8 cellular contexts compared by ENCODE assay signal in genomic region chr12:56152756-56153137, GRCh38. TPM values are rescaled to one million over a fixed set of nuclear protein-coding genes. Genes with fewer than 3 reads are reported as not detected.
DNase-seq lines count a peak whose midpoint lies in the region; ATAC-seq and TF ChIP-seq lines count a peak whose summit lies in the region.

No MANE protein-coding gene starts in this region.

- peaks cover 3% of the 10 kb centered on the region for H3F3A ChIP-seq in PC-3 (ENCODE audit: low read length, unreplicated experiment)

- POLR2A ChIA-PET in Caco-2 (lab: Charles Lee) (no interaction called here), PC-3 (lab: Charles Lee; ENCODE audit: unreplicated experiment) (no interaction called here)

- DNase-seq in Caco-2 (no peak), PC-3 (no peak), endodermal cell (no peak), osteoblast (ENCODE audit: insufficient read length, low spot score, missing footprints) (no peak), NCI-H2081 (lab: John Stamatoyannopoulos, UW) (no peak)
- no peak for DNase-seq in stimulated activated CD4-positive, alpha-beta T cell treated with anti-CD3 and anti-CD28 coated beads, Interleukin-15, amount 100 ng/mL, for 24 hours

- H3K36me3 Mint-ChIP-seq in Caco-2 (ENCODE audit: insufficient read depth, unreplicated experiment), result peaks cover 34% of the 10 kb centered on the region
- peaks cover 12% of the 10 kb centered on the region for H3K36me3 Mint-ChIP-seq in endodermal cell (ENCODE audit: low read depth)

- H3K4me3 Mint-ChIP-seq in Caco-2 (ENCODE audit: unreplicated experiment) (peak overlapping the region; percentile 87), endodermal cell (peak overlapping the region; percentile 85)

- no peaks in the 10 kb centered on the region for H3K27me3 ChIP-seq in Caco-2 (replicated peaks; ENCODE audit: control insufficient read depth, insufficient read depth, low read length)
- no peaks in the 10 kb centered on the region for H3K27me3 ChIP-seq in PC-3 (ENCODE audit: low read length)
- H3K27me3 ChIP-seq in endodermal cell (ENCODE audit: control insufficient read depth, insufficient read depth, low read length, poor library complexity, severe bottlenecking), result no peaks in the 10 kb centered on the region
- H3K27me3 ChIP-seq in osteoblast (ENCODE audit: insufficient read depth, low read length), result no peaks in the 10 kb centered on the region

- WGBS in endodermal cell (ENCODE audit: insufficient coverage in 1 of 2, insufficient read length in 1 of 2), 2 experiments, result 11% methylated on average over 7 of the region's 7 CpGs; no CpG with 5 or more reads in 1 of the 2 experiments

- ATAC-seq in PC-3 (no peak), GM19351 (IDR thresholded peaks at IDR 0.05; ENCODE audit: unreplicated experiment) (no peak), HG03342 (IDR thresholded peaks at IDR 0.05; ENCODE audit: unreplicated experiment) (no peak)

- peaks cover 12% of the 10 kb centered on the region for H3K79me2 ChIP-seq in PC-3 (ENCODE audit: low read length)
- H3K79me2 ChIP-seq in osteoblast (ENCODE audit: insufficient read depth, low read length), result peaks cover 15% of the 10 kb centered on the region

- H3K9me2 ChIP-seq in PC-3 (replicated peaks; ENCODE audit: low read length), result no peaks in the 10 kb centered on the region

- H2AFZ ChIP-seq in PC-3 (ENCODE audit: low read length) (peak overlapping the region; percentile 80), osteoblast (ENCODE audit: low read length) (peak overlapping the region; percentile 84)

- H3K27me3 Mint-ChIP-seq in Caco-2 (ENCODE audit: insufficient read depth, unreplicated experiment) (no peaks in the 10 kb centered on the region), endodermal cell (ENCODE audit: insufficient read depth) (no peaks in the 10 kb centered on the region)

- H3K27ac Mint-ChIP-seq in Caco-2 (ENCODE audit: unreplicated experiment), result peak overlapping the region; percentile 98
- peak overlapping the region; percentile 95 for H3K27ac Mint-ChIP-seq in endodermal cell

- CTCF ChIA-PET in Caco-2 (lab: Charles Lee), result no interaction called here
- CTCF ChIA-PET in PC-3 (lab: Charles Lee), result no interaction called here

- H3K9me3 Mint-ChIP-seq in Caco-2 (ENCODE audit: unreplicated experiment) (no peaks in the 10 kb centered on the region), endodermal cell (no peaks in the 10 kb centered on the region)

- H3K4me3 ChIP-seq in Caco-2 (ENCODE audit: low read depth, low read length) (peak overlapping the region; percentile 73), PC-3 (ENCODE audit: low read length) (peak overlapping the region; percentile 84), endodermal cell (ENCODE audit: low read length) (peak overlapping the region; percentile 92), osteoblast (ENCODE audit: insufficient read depth, low read length) (peak overlapping the region; percentile 88)

- TSS peak; percentile 57 for BruUV-seq in Caco-2 (replicated peaks; lab: Mats Ljungman, UMichigan)
- TSS peak; percentile 70 for BruUV-seq in PC-3 (replicated peaks; lab: Mats Ljungman, UMichigan)

- no peak overlapping the region for H3K27ac ChIP-seq in PC-3 (ENCODE audit: low read length)
- H3K27ac ChIP-seq in endodermal cell (ENCODE audit: low read depth, low read length), result no peak overlapping the region
- peak overlapping the region; percentile 46 for H3K27ac ChIP-seq in osteoblast (ENCODE audit: low read depth, low read length)

- H3K36me3 ChIP-seq in Caco-2 (ENCODE audit: control insufficient read depth, insufficient read depth, low read length) (peaks cover 1% of the 10 kb centered on the region; the same call in 1 of the 2 replicates), PC-3 (ENCODE audit: low read depth, low read length) (no peaks in the 10 kb centered on the region; the same call in 1 of the 2 replicates), endodermal cell (ENCODE audit: control insufficient read depth, insufficient read depth, low read length) (peaks cover 19% of the 10 kb centered on the region), osteoblast (ENCODE audit: insufficient read depth, low read length) (peaks cover 11% of the 10 kb centered on the region)

- peak overlapping the region; percentile 99 for H3K4me2 ChIP-seq in PC-3 (ENCODE audit: low read length)
- H3K4me2 ChIP-seq in osteoblast (ENCODE audit: insufficient read depth, low read length), result peak overlapping the region; percentile 90

- intact Hi-C loops in Caco-2 (cut with micrococcal nuclease; ENCODE audit: unreplicated experiment), result loop anchor here (1.0 kb wide), 2 partner anchors 24 to 33 kb away; partner anchors contain the start of gene ESYT1
- intact Hi-C loops in PC-3 (cut with micrococcal nuclease), result loop anchor here (1.0 kb wide), 1 partner anchor 26 kb away; no protein-coding TSS in a partner anchor

- TF ChIP-seq CTCF in Caco-2 (IDR thresholded peaks at IDR 0.05; ENCODE audit: insufficient read depth in 1 of 2, low read depth in 1 of 2, low read length in 1 of 2, severe bottlenecking in 1 of 2, unreplicated experiment in 1 of 2) (no peak), PC-3 (conservative IDR thresholded peaks at IDR 0.05; ENCODE audit: low read depth, low read length) (no peak), endodermal cell (conservative IDR thresholded peaks at IDR 0.05) (no peak), osteoblast (IDR thresholded peaks at IDR 0.05; ENCODE audit: extremely low read depth, low read depth, low read length) (no peak)

- no peaks in the 10 kb centered on the region for H4K20me1 ChIP-seq in PC-3 (ENCODE audit: low read length)
- H4K20me1 ChIP-seq in osteoblast (ENCODE audit: insufficient read depth, low read length), result no peaks in the 10 kb centered on the region

- H3K4me1 Mint-ChIP-seq in Caco-2 (ENCODE audit: low read depth, unreplicated experiment), result peaks cover 20% of the 10 kb centered on the region
- peaks cover 40% of the 10 kb centered on the region for H3K4me1 Mint-ChIP-seq in endodermal cell

- H3K9ac ChIP-seq in PC-3 (ENCODE audit: low read length), result peak overlapping the region; percentile 79
- peak overlapping the region; percentile 78 for H3K9ac ChIP-seq in endodermal cell (ENCODE audit: extremely low read depth, low read length, poor library complexity, severe bottlenecking)

- H3K4me1 ChIP-seq in Caco-2 (peaks cover 12% of the 10 kb centered on the region), PC-3 (ENCODE audit: insufficient read depth, low read length) (peaks cover 24% of the 10 kb centered on the region), endodermal cell (ENCODE audit: control insufficient read depth, insufficient read depth, low read length) (peaks cover 12% of the 10 kb centered on the region), osteoblast (ENCODE audit: insufficient read depth, low read length) (peaks cover 21% of the 10 kb centered on the region)

- no peaks in the 10 kb centered on the region for H3K9me3 ChIP-seq in Caco-2
- H3K9me3 ChIP-seq in PC-3 (ENCODE audit: low read length), result no peaks in the 10 kb centered on the region
- H3K9me3 ChIP-seq in endodermal cell (ENCODE audit: control insufficient read depth, low read length), result no peaks in the 10 kb centered on the region
- H3K9me3 ChIP-seq in osteoblast (ENCODE audit: low read depth, low read length), result no peaks in the 10 kb centered on the region

RNA-seq across cellular contexts. Expression of gene MYL6B, which starts 0.4 kb away (rescaled TPM):
- total RNA-seq in Caco-2 (2022) (40.5 and 44.8 TPM in 2 replicates), PC-3 (2014; rRNA removed) (153 and 178 TPM in 2 replicates), endodermal cell (100 to 1,000 TPM; 153 to 191 TPM), osteoblast (49.8 and 53.9 TPM in 2 replicates)
- polyA plus RNA-seq in endodermal cell (2013, experiment 1 of 2), result 175 TPM
- 170 TPM for polyA plus RNA-seq in endodermal cell (2013, experiment 2 of 2)

RNA-seq across cellular contexts. Expression of gene MYL6, which starts 5.4 kb away (rescaled TPM):
- total RNA-seq in Caco-2 (2022) (960 and 1,174 TPM in 2 replicates), PC-3 (2014; rRNA removed) (1,385 and 1,597 TPM in 2 replicates), endodermal cell (1,000 to 10,000 TPM; 1,640 to 1,647 TPM), osteoblast (848 and 873 TPM in 2 replicates)
- 1,347 TPM for polyA plus RNA-seq in endodermal cell (2013, experiment 1 of 2)
- 1,436 TPM for polyA plus RNA-seq in endodermal cell (2013, experiment 2 of 2)

RNA-seq across cellular contexts. Expression of gene ESYT1, which starts 24.7 kb away (rescaled TPM):
- total RNA-seq in Caco-2 (2022) (70.4 and 79.0 TPM in 2 replicates), PC-3 (2014; rRNA removed) (120 and 176 TPM in 2 replicates), endodermal cell (100 to 1,000 TPM in 1 of 2 donors, 10 to 100 TPM in 1; 97.0 to 118 TPM), osteoblast (239 and 304 TPM in 2 replicates)
- polyA plus RNA-seq in endodermal cell (2013, experiment 1 of 2), result 55.5 TPM
- 64.1 TPM for polyA plus RNA-seq in endodermal cell (2013, experiment 2 of 2)

RNA-seq across cellular contexts. Expression of gene ZC3H10, which starts 34.7 kb away (rescaled TPM):
- 3.5 and 4.4 TPM in 2 replicates for total RNA-seq in Caco-2 (2022)
- 4.8 and 5.6 TPM in 2 replicates for total RNA-seq in PC-3 (2014; rRNA removed)
- total RNA-seq in endodermal cell, result 1 to 10 TPM; 7.9 to 9.1 TPM
- 6.1 TPM for polyA plus RNA-seq in endodermal cell (2013, experiment 1 of 2)
- polyA plus RNA-seq in endodermal cell (2013, experiment 2 of 2), result 4.3 TPM
- total RNA-seq in osteoblast, result 9.0 and 10.6 TPM in 2 replicates

RNA-seq across cellular contexts. Expression of gene RPL41, which starts 36.3 kb away (rescaled TPM):
- 3,009 and 3,051 TPM in 2 replicates for total RNA-seq in Caco-2 (2022)
- total RNA-seq in PC-3 (2014; rRNA removed), result 3,106 and 3,551 TPM in 2 replicates
- total RNA-seq in endodermal cell, result 1,000 to 10,000 TPM; 4,305 to 4,379 TPM
- 4,554 TPM for polyA plus RNA-seq in endodermal cell (2013, experiment 1 of 2)
- 4,086 TPM for polyA plus RNA-seq in endodermal cell (2013, experiment 2 of 2)
- total RNA-seq in osteoblast, result 1,930 and 2,844 TPM in 2 replicates
